22 cellular contexts compared by ENCODE assay signal in genomic region chr11:46063138-46063537, GRCh38.
"Had no signal": no experiment of that assay in that cellular context is flagged by ENCODE, and none has a peak within 500 bp of the region (broad histone marks: within the 10 kb centered on the region; RNA-seq: fewer than 3 reads in every experiment).

No MANE protein-coding gene starts in this region.

- ATAC-seq: left lung; lower lobe of right lung; natural killer cell; sciatic nerve; stimulated activated effector memory CD8-positive, alpha-beta T cell treated with anti-CD3 and anti-CD28 coated beads, Interleukin-12 subunit alpha, Interleukin-12 subunit beta, amount 100 ng/mL, for 72 hours had no signal

- H3K27me3 ChIP-seq: dorsolateral prefrontal cortex, left lung, ovary, stomach, thyroid gland, vagina had no signal

- H3K4me1 ChIP-seq: left lung, lower lobe of right lung had no signal

- H3K4me3 ChIP-seq: dorsolateral prefrontal cortex, left lung, lower lobe of right lung, ovary, stomach, thyroid gland, vagina had no signal

- H3K9me3 ChIP-seq: left lung, lower lobe of right lung, ovary, stomach, thyroid gland, vagina had no signal

- H3K27ac ChIP-seq: dorsolateral prefrontal cortex, left lung, lower lobe of right lung, ovary, stomach, thyroid gland, vagina had no signal

- DNase-seq: dorsolateral prefrontal cortex; effector CD4-positive, alpha-beta T cell; head of caudate nucleus; hippocampal formation; left cardiac atrium; left lung; lower lobe of right lung; natural killer cell; occipital lobe; ovary; posterior cingulate gyrus; retina; stimulated activated CD4-positive, alpha-beta T cell treated with anti-CD3 and anti-CD28 coated beads, Interleukin-2, amount 100 ng/mL, for 24 hours; stimulated activated CD4-positive, alpha-beta T cell treated with anti-CD3 and anti-CD28 coated beads, Interleukin-4, amount 100 ng/mL, for 24 hours; stimulated activated naive CD4-positive, alpha-beta T cell treated with Interleukin-2 at 50 U/mL for 16 hours; stomach; thyroid gland had no signal

- FAIRE-seq: colon, frontal cortex had no signal

- H3K36me3 ChIP-seq: left lung, ovary, thyroid gland, vagina had no signal
